ENCODE assay signal across 1 cellular context in the genomic region with DNA sequence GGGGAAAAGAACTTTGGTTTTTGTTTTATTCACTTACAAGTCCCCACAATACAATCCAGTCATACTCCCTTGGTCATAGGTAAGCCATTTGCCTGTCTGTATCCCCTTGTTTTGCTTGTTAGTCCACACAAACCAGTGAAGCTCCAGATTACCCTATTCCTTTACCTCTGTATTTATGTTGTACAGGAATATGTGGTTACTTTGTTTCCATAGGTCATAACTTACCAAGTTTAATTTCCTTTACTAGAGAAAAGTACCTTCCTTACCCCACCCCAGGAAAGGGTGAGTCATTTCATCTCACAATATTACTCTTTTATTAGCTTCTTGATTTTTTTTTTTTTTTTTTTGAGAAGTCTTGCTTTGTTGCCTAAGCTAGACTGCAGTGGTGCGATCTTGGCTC.
TF ChIP-seq lines count a peak whose summit lies in the region.

No MANE protein-coding gene starts in this region.

TF ChIP-seq in SK-N-SH, 30 proteins besides CTCF, POLR2A, EP300 and RAD21 (continued from another document):
- TF ChIP-seq NFIC (IDR thresholded peaks at IDR 0.05; ENCODE audit: borderline replicate concordance) (no peak), NRF1 (IDR thresholded peaks at IDR 0.05; ENCODE audit: low read depth, low read length) (no peak), FOSL2 (IDR thresholded peaks at IDR 0.05; ENCODE audit: borderline replicate concordance, low read depth) (no peak; the same call in 1 of the 2 replicates), JUND (IDR thresholded peaks at IDR 0.05) (no peak), RCOR1 (IDR thresholded peaks at IDR 0.05; ENCODE audit: low read length) (no peak)
- TF ChIP-seq, protein P1, sequence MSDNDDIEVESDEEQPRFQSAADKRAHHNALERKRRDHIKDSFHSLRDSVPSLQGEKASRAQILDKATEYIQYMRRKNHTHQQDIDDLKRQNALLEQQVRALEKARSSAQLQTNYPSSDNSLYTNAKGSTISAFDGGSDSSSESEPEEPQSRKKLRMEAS (IDR thresholded peaks at IDR 0.05; ENCODE audit: low read depth), result no peak
TF ChIP-seq in SK-N-SH: peak in this region for 0.
